Comparison of ENCODE assay signal across 1 cellular context in genomic region chr10:101716891-101717659, GRCh38.
TF ChIP-seq lines count a peak whose summit lies in the region.

No MANE protein-coding gene starts in this region.

TF ChIP-seq in GM12878, 131 proteins besides CTCF, POLR2A, EP300 and RAD21:
- TF ChIP-seq CHD2 (IDR thresholded peaks at IDR 0.05; ENCODE audit: borderline replicate concordance, low read depth, low read length) (no peak), PAX5 (IDR thresholded peaks at IDR 0.05; ENCODE audit: borderline replicate concordance, low read depth, low read length) (no peak), TAF1 (IDR thresholded peaks at IDR 0.05; ENCODE audit: borderline replicate concordance, low read depth, low read length) (no peak), MLLT1 (IDR thresholded peaks at IDR 0.05) (no peak), KDM1A (IDR thresholded peaks at IDR 0.05; ENCODE audit: borderline replicate concordance) (no peak), BMI1 (IDR thresholded peaks at IDR 0.05; ENCODE audit: borderline replicate concordance) (no peak), BCLAF1 (IDR thresholded peaks at IDR 0.05) (no peak), TCF12 (IDR thresholded peaks at IDR 0.05; ENCODE audit: low read depth, low read length) (no peak), ZBTB40 (IDR thresholded peaks at IDR 0.05; ENCODE audit: borderline replicate concordance) (no peak), POU2F2 (IDR thresholded peaks at IDR 0.05; ENCODE audit: borderline replicate concordance, low read depth, low read length) (no peak), TCF7 (IDR thresholded peaks at IDR 0.05; ENCODE audit: borderline replicate concordance) (no peak)
TF ChIP-seq in GM12878: peak in this region for 0.
